ENCODE assay signal across 1 cellular context in the genomic region with DNA sequence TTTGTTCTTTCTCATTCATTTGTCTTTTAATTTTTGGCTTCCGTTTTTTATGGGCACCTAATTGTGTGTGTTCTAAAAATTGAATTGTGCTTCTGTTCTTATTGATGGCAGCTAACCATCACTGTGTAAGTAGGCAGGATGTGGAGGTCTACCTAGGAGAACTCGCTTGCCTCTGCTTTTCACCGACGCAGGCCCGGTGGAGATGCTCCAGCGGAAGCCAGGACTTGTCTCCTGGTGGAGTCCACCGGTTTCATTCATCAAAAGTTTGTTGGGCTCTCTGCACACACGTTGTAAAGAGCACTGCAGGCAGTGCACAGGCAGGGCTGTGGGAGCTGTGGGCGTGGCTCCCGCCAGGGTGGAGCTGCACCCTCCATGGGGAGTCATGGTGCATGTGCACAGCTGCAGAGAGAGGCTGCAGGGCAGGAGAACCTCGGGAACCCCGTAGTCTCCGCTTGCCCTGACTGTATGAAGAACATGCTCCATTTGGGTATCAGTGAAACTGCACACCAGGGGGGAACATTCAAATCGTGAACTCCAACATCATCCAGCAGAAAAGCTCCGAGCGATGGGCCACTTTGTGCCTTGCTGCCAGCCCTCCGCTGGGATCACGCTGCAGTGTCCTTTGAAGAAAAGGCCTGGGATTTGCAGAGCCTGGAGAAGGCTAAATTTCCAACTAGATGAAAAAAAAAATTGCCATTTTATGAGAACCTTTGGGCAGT.
TF ChIP-seq lines count a peak whose summit lies in the region.

No MANE protein-coding gene starts in this region.

TF ChIP-seq in HEK293, 187 proteins besides CTCF, POLR2A, EP300 and RAD21 (continued from another document):
- no peak for TF ChIP-seq ZNF513 (tag by site-specific recombination; IDR thresholded peaks at IDR 0.05)
